In the genomic region with DNA sequence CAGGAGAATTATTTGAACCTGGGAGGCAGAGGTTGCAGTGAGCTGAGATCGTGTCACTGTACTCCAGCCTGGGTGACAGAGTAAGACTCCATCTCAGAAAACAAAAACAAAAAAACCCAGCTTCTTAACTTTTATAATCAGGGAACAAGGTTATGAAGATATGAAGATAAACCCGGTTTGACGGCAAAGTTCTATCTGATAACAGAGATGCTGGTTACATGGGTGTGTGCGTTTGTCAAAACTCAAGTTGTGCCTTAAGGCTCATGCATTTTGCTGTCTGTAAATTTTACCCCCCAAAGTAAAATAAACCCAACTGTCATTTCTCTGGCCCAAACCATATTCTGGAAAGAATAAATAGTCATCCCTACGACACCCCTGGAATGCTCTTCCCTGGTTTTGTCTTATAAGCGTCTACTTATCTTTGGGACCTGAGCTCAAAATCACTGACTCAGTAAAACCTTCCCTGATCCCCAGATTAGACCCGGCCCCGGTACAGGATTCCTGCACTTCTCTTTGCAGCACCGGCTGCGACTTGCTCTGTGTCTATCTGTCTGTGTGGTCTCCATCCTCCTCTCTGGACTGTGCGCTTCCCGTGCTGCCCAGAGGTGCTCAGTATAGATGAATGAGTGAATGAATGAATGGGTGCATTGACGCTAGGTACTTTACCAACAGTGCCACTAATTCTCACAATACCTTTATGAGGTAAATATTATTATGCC, we compare ENCODE assay signal across 14 cellular contexts.
A peak's percentile ranks its signal among the peaks of the same experiment; 100 is the strongest.
DNase-seq lines count a peak whose midpoint lies in the region; ATAC-seq and TF ChIP-seq lines count a peak whose summit lies in the region.
"Had no signal": no experiment of that assay in that cellular context is flagged by ENCODE, and none has a peak within 500 bp of the region (broad histone marks: within the 10 kb centered on the region; RNA-seq: fewer than 3 reads in every experiment).

No MANE protein-coding gene starts in this region.

- TF ChIP-seq CTCF in right atrium auricular region (IDR thresholded peaks at IDR 0.05) (no peak), neural progenitor cell (IDR thresholded peaks at IDR 0.05) (no peak), vagina (IDR thresholded peaks at IDR 0.05) (no peak), gastrocnemius medialis (IDR thresholded peaks at IDR 0.05 in 4 of 5, conservative IDR thresholded peaks at IDR 0.05 in 1 of 5) (no peak)

- no peak overlapping the region for H3K4me2 ChIP-seq in neural progenitor cell

- no peaks in the 10 kb centered on the region for H3K9me3 Mint-ChIP-seq in neural progenitor cell
- H3K9me3 Mint-ChIP-seq: CD4-positive, CD25-positive, alpha-beta regulatory T cell had no signal

- H3F3A ChIP-seq in neural progenitor cell (ENCODE audit: low read depth): peaks cover 23% of the 10 kb centered on the region

- no peaks in the 10 kb centered on the region for H3K27me3 ChIP-seq in right atrium auricular region
- H3K27me3 ChIP-seq in right cardiac atrium (ENCODE audit: control insufficient read depth, insufficient read depth): no peaks in the 10 kb centered on the region
- H3K27me3 ChIP-seq in neural progenitor cell: no peaks in the 10 kb centered on the region
- no peaks in the 10 kb centered on the region for H3K27me3 ChIP-seq in vagina
- H3K27me3 ChIP-seq in gastrocnemius medialis: no peaks in the 10 kb centered on the region
- H3K27me3 ChIP-seq in SJCRH30: peaks cover under 1% of the 10 kb centered on the region; the same call in 1 of the 2 replicates
- H3K27me3 ChIP-seq: BLaER1 treated with 17β-estradiol and CSF1 and Interleukin-3, amounts not matched to agents 10 nM and 100 nM had no signal

- TF ChIP-seq POLR2A in vagina (IDR thresholded peaks at IDR 0.05) (no peak), gastrocnemius medialis (IDR thresholded peaks at IDR 0.05) (no peak)

- H3K36me3 ChIP-seq in right atrium auricular region (no peaks in the 10 kb centered on the region), neural progenitor cell (no peaks in the 10 kb centered on the region), vagina (no peaks in the 10 kb centered on the region), gastrocnemius medialis (no peaks in the 10 kb centered on the region), SJCRH30 (no peaks in the 10 kb centered on the region)
- H3K36me3 ChIP-seq: BLaER1 treated with 17β-estradiol and CSF1 and Interleukin-3, amounts not matched to agents 10 nM and 100 nM had no signal

- DNase-seq in right atrium auricular region (ENCODE audit: low spot score) (peak; percentile 48), right cardiac atrium (no peak), neural progenitor cell (ENCODE audit: low spot score) (no peak), posterior vena cava (ENCODE audit: low spot score) (peak; percentile 42), vagina (ENCODE audit: extremely low spot score in 2 of 2) (peak; percentile 46 to 62), gastrocnemius medialis (no peak), SJCRH30 (no peak)
- DNase-seq: 8988T; CD4-positive, CD25-positive, alpha-beta regulatory T cell; DMS53; GF-D8; GM23248 had no signal

- peaks cover 0 to 13% of the 10 kb centered on the region in 2 donors for H3K4me1 ChIP-seq in right atrium auricular region
- H3K4me1 ChIP-seq in right cardiac atrium (ENCODE audit: control insufficient read depth, insufficient read depth, low read length): peaks cover 3% of the 10 kb centered on the region
- peaks cover 20% of the 10 kb centered on the region for H3K4me1 ChIP-seq in neural progenitor cell
- peaks cover 11% of the 10 kb centered on the region for H3K4me1 ChIP-seq in vagina
- peaks cover 7 to 14% of the 10 kb centered on the region in 2 donors for H3K4me1 ChIP-seq in gastrocnemius medialis
- peaks cover 15% of the 10 kb centered on the region for H3K4me1 ChIP-seq in SJCRH30

- in situ Hi-C loops in gastrocnemius medialis (cut with MboI; ENCODE audit: low sequenced_read_pairs in 4 of 4): no loop called here

- 95% methylated on average over 13 of the region's 13 CpGs for WGBS in right cardiac atrium

- no peaks in the 10 kb centered on the region for H3K79me2 ChIP-seq in neural progenitor cell (ENCODE audit: low read depth)

- H3K4me1 Mint-ChIP-seq in neural progenitor cell: peaks cover 32% of the 10 kb centered on the region
- H3K4me1 Mint-ChIP-seq: CD4-positive, CD25-positive, alpha-beta regulatory T cell had no signal

- no peak overlapping the region for H3K9ac ChIP-seq in neural progenitor cell
- H3K9ac ChIP-seq: BLaER1 treated with 17β-estradiol and CSF1 and Interleukin-3, amounts not matched to agents 10 nM and 100 nM; GM23248 had no signal

- H3K4me3 ChIP-seq in right atrium auricular region: no peak overlapping the region
- no peak overlapping the region for H3K4me3 ChIP-seq in right cardiac atrium (ENCODE audit: low read length)
- H3K4me3 ChIP-seq in neural progenitor cell: no peak overlapping the region
- no peak overlapping the region for H3K4me3 ChIP-seq in vagina
- no peak overlapping the region for H3K4me3 ChIP-seq in gastrocnemius medialis
- no peak overlapping the region for H3K4me3 ChIP-seq in SJCRH30
- H3K4me3 ChIP-seq: BLaER1 treated with 17β-estradiol and CSF1 and Interleukin-3, amounts not matched to agents 10 nM and 100 nM; GM23248 had no signal

- H3K4me3 Mint-ChIP-seq in neural progenitor cell: no peak overlapping the region
- H3K4me3 Mint-ChIP-seq: CD4-positive, CD25-positive, alpha-beta regulatory T cell had no signal

- H3K9me3 ChIP-seq in right atrium auricular region (no peaks in the 10 kb centered on the region), right cardiac atrium (ENCODE audit: control insufficient read depth, low read length) (no peaks in the 10 kb centered on the region), neural progenitor cell (ENCODE audit: low read depth) (no peaks in the 10 kb centered on the region), vagina (no peaks in the 10 kb centered on the region), gastrocnemius medialis (no peaks in the 10 kb centered on the region), SJCRH30 (replicated peaks) (no peaks in the 10 kb centered on the region)
- H3K9me3 ChIP-seq: BLaER1 treated with 17β-estradiol and CSF1 and Interleukin-3, amounts not matched to agents 10 nM and 100 nM had no signal

- no peak overlapping the region for H3K27ac ChIP-seq in right atrium auricular region
- no peak overlapping the region for H3K27ac ChIP-seq in right cardiac atrium (ENCODE audit: low read length)
- H3K27ac ChIP-seq in neural progenitor cell: no peak overlapping the region
- no peak overlapping the region for H3K27ac ChIP-seq in vagina
- no peak overlapping the region for H3K27ac ChIP-seq in gastrocnemius medialis
- no peak overlapping the region for H3K27ac ChIP-seq in SJCRH30
- H3K27ac ChIP-seq: BLaER1 treated with 17β-estradiol and CSF1 and Interleukin-3, amounts not matched to agents 10 nM and 100 nM; GM23248 had no signal

- intact Hi-C loops in right cardiac atrium (cut with DNase I): no loop called here
- intact Hi-C loops in posterior vena cava (cut with DNase I): no loop called here
- intact Hi-C loops in vagina (cut with DNase I): no loop called here
- intact Hi-C loops in gastrocnemius medialis (cut with DNase I; ENCODE audit: low total_unique reads): no loop called here

- H4K20me1 ChIP-seq in neural progenitor cell (ENCODE audit: low read depth): no peaks in the 10 kb centered on the region
- H4K20me1 ChIP-seq: BLaER1 treated with 17β-estradiol and CSF1 and Interleukin-3, amounts not matched to agents 10 nM and 100 nM had no signal

- peak overlapping the region; percentile 62 for H3K27ac Mint-ChIP-seq in neural progenitor cell
- H3K27ac Mint-ChIP-seq: CD4-positive, CD25-positive, alpha-beta regulatory T cell had no signal

- peaks cover 8% of the 10 kb centered on the region for H3K27me3 Mint-ChIP-seq in neural progenitor cell (ENCODE audit: insufficient read depth, low read depth)

- ATAC-seq in right cardiac atrium: no peak
- ATAC-seq in gastrocnemius medialis: no peak
- ATAC-seq in HG03175 (IDR thresholded peaks at IDR 0.05; ENCODE audit: unreplicated experiment): no peak

- H2AFZ ChIP-seq in neural progenitor cell (replicated peaks): no peak overlapping the region
- H2AFZ ChIP-seq: GM23248 had no signal

- H3K36me3 Mint-ChIP-seq in neural progenitor cell: no peaks in the 10 kb centered on the region
- H3K36me3 Mint-ChIP-seq: CD4-positive, CD25-positive, alpha-beta regulatory T cell had no signal

Comparison
In these comparisons a context has a peak if more than half of its experiments do, and no peak if none do; other contexts are left out.
1. DNase-seq: peak in right atrium auricular region (single experiment), posterior vena cava (single experiment) and vagina (2 of 2); none in right cardiac atrium (0 of 3), neural progenitor cell (single experiment), gastrocnemius medialis (0 of 2) and SJCRH30 (0 of 2).